ENCODE assay signal across 21 cellular contexts in the genomic region with DNA sequence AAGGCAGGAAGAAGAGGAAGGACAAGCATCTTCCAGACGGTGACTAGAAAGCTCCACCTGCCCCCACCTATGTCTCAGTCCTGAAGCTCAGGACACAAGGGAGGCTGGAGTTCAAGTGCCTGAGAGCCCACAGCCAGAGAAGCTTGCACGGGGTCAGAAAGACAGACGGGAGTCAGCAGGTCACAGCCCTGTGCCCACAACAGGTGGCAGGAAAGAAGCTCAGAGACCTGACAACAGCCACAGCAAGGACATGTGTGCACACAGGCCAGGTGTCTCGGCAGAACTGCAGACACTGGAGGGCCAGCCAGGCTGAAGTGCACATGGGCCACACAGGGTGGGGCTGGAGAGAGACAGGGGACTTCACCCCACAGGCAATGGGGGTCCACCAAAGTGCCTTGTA. TPM values are rescaled to one million over a fixed set of nuclear protein-coding genes. Genes with fewer than 3 reads are reported as not detected.
DNase-seq lines count a peak whose midpoint lies in the region; ATAC-seq, FAIRE-seq and TF ChIP-seq lines count a peak whose summit lies in the region.
"Had no signal": no experiment of that assay in that cellular context is flagged by ENCODE, and none has a peak within 500 bp of the region (broad histone marks: within the 10 kb centered on the region; RNA-seq: fewer than 3 reads in every experiment).

No MANE protein-coding gene starts in this region.

- H2AFZ ChIP-seq in SU-DHL-6 (ENCODE audit: low read depth, low read length, severe bottlenecking) = no peak overlapping the region

- peak overlapping the region in 2 of 7 donors; percentile 27 to 62 for H3K4me3 Mint-ChIP-seq in CD8-positive, alpha-beta memory T cell
- H3K4me3 Mint-ChIP-seq in naive B cell = peak overlapping the region in 3 of 8 donors; percentile 23 to 67 (median 36)
- H3K4me3 Mint-ChIP-seq: activated CD4-positive, alpha-beta memory T cell treated with anti-CD3 and anti-CD28 coated beads for 36 hours; activated T-helper 1 cell treated with anti-CD3 and anti-CD28 coated beads, Interleukin-12 subunit alpha, Interleukin-12 subunit beta, Interleukin-2, Interleukin-4 antibody, amounts not matched to agents 30 ng/mL and 10 ng/mL and 1 ng/mL, durations not matched to agents 14 hours and 24 hours and 36 hours; WTC11 had no signal

- peaks cover 0 to 34% (median 1%) of the 10 kb centered on the region in 3 donors for H3K36me3 Mint-ChIP-seq in CD8-positive, alpha-beta memory T cell
- H3K36me3 Mint-ChIP-seq in naive B cell = no peaks in the 10 kb centered on the region
- H3K36me3 Mint-ChIP-seq: activated CD4-positive, alpha-beta memory T cell treated with anti-CD3 and anti-CD28 coated beads for 36 hours; WTC11 had no signal

- peaks cover 69% of the 10 kb centered on the region for H3K79me2 ChIP-seq in SU-DHL-6 (ENCODE audit: insufficient read depth, low read length)

- TF ChIP-seq CTCF in SU-DHL-6 (IDR thresholded peaks at IDR 0.05; ENCODE audit: insufficient read depth, low read length, poor library complexity, severe bottlenecking) = no peak

- no peaks in the 10 kb centered on the region for H3K36me3 ChIP-seq in CD8-positive, alpha-beta memory T cell (ENCODE audit: insufficient read depth, low read length)
- no peaks in the 10 kb centered on the region for H3K36me3 ChIP-seq in SU-DHL-6 (ENCODE audit: low read length)
- H3K36me3 ChIP-seq: left lung, right lobe of liver, uterus had no signal

- H3K27ac Mint-ChIP-seq in CD8-positive, alpha-beta memory T cell = peak overlapping the region in 6 of 8 donors; percentile 18 to 53 (median 40)
- peak overlapping the region in 5 of 6 donors; percentile 30 to 94 (median 90) for H3K27ac Mint-ChIP-seq in naive B cell
- H3K27ac Mint-ChIP-seq: activated CD4-positive, alpha-beta memory T cell treated with anti-CD3 and anti-CD28 coated beads for 36 hours; activated T-helper 1 cell treated with anti-CD3 and anti-CD28 coated beads, Interleukin-12 subunit alpha, Interleukin-12 subunit beta, Interleukin-2, Interleukin-4 antibody, amounts not matched to agents 30 ng/mL and 10 ng/mL and 1 ng/mL, durations not matched to agents 14 hours and 24 hours and 36 hours; WTC11 had no signal

- H3K9me3 ChIP-seq in CD8-positive, alpha-beta memory T cell (ENCODE audit: low read length) = no peaks in the 10 kb centered on the region
- no peaks in the 10 kb centered on the region for H3K9me3 ChIP-seq in SU-DHL-6 (ENCODE audit: insufficient read depth, low read length)
- H3K9me3 ChIP-seq: gastroesophageal sphincter, left lung, right lobe of liver, uterus had no signal

- H3K4me3 ChIP-seq in CD8-positive, alpha-beta memory T cell (ENCODE audit: low read length) = no peak overlapping the region
- peak overlapping the region; percentile 45 for H3K4me3 ChIP-seq in SU-DHL-6 (ENCODE audit: insufficient read depth, low read length, poor library complexity, severe bottlenecking)
- H3K4me3 ChIP-seq: gastroesophageal sphincter, left lung, right lobe of liver, uterus had no signal

- H4K20me1 ChIP-seq in SU-DHL-6 (ENCODE audit: low read depth, low read length) = no peaks in the 10 kb centered on the region

- peaks cover 49% of the 10 kb centered on the region for H3F3A ChIP-seq in SU-DHL-6 (ENCODE audit: insufficient read depth)

- H3K4me1 Mint-ChIP-seq in CD8-positive, alpha-beta memory T cell = peaks cover 57 to 78% (median 62%) of the 10 kb centered on the region in 3 donors
- peaks cover 30 to 59% (median 49%) of the 10 kb centered on the region in 3 donors for H3K4me1 Mint-ChIP-seq in naive B cell
- H3K4me1 Mint-ChIP-seq: WTC11 had no signal

- POLR2A ChIA-PET in CD8-positive, alpha-beta memory T cell (lab: Charles Lee) = no interaction called here

- peaks cover 5% of the 10 kb centered on the region for H3K4me1 ChIP-seq in CD8-positive, alpha-beta memory T cell (ENCODE audit: insufficient read depth, low read length)
- H3K4me1 ChIP-seq: right lobe of liver, uterus had no signal

- peak overlapping the region; percentile 65 for H3K9ac ChIP-seq in SU-DHL-6 (ENCODE audit: low read length)

- peak overlapping the region; percentile 96 for H3K4me2 ChIP-seq in SU-DHL-6 (ENCODE audit: low read depth, low read length, poor library complexity, severe bottlenecking)

- H3K27ac ChIP-seq in CD8-positive, alpha-beta memory T cell (ENCODE audit: low read depth, low read length) = no peak overlapping the region
- H3K27ac ChIP-seq in SU-DHL-6 (ENCODE audit: low read depth, low read length) = peak overlapping the region; percentile 97
- H3K27ac ChIP-seq: gastroesophageal sphincter, left lung, right lobe of liver, uterus had no signal

- no peaks in the 10 kb centered on the region for H3K27me3 ChIP-seq in CD8-positive, alpha-beta memory T cell (ENCODE audit: insufficient read depth, low read length, poor library complexity, severe bottlenecking)
- H3K27me3 ChIP-seq in SU-DHL-6 (ENCODE audit: low read length) = no peaks in the 10 kb centered on the region
- H3K27me3 ChIP-seq: gastroesophageal sphincter, left lung, right lobe of liver, uterus had no signal

- no peak for DNase-seq in CD8-positive, alpha-beta memory T cell
- DNase-seq in GM19239 (ENCODE audit: insufficient read length, low spot score) (peak; percentile 51), naive B cell (no peak), SKM-1 (lab: John Stamatoyannopoulos, UW; ENCODE audit: unreplicated experiment) (no peak), UCSD-AML1 (lab: John Stamatoyannopoulos, UW; ENCODE audit: unreplicated experiment) (no peak)
- DNase-seq: activated CD4-positive, alpha-beta memory T cell treated with anti-CD3 and anti-CD28 coated beads for 36 hours; GDM1; left lung; NCI-H187 treated with DMSO at 0.1 percent for 48 hours; NCI-H510A; right lobe of liver; SHP77 treated with DMSO at 0.1 percent for 48 hours; uterus had no signal

- ATAC-seq in naive B cell (ENCODE audit: low read depth in 2 of 2) (peak; percentile 26 to 29), GM18870 (IDR thresholded peaks at IDR 0.05; ENCODE audit: unreplicated experiment) (no peak), HG03469 (IDR thresholded peaks at IDR 0.05; ENCODE audit: unreplicated experiment) (no peak)
- ATAC-seq: gastroesophageal sphincter, WTC11 had no signal

- H3K9me2 ChIP-seq in SU-DHL-6 (replicated peaks; ENCODE audit: insufficient read depth, low read length) = no peaks in the 10 kb centered on the region

- CTCF ChIA-PET in CD8-positive, alpha-beta memory T cell (lab: Charles Lee) = interaction anchor here (1.4 kb wide), 1 partner anchor 9 kb away, joined by 4 read pairs; no protein-coding TSS in a partner anchor

- H3K27me3 Mint-ChIP-seq in CD8-positive, alpha-beta memory T cell = no peaks in the 10 kb centered on the region
- H3K27me3 Mint-ChIP-seq in naive B cell = no peaks in the 10 kb centered on the region
- H3K27me3 Mint-ChIP-seq: activated CD4-positive, alpha-beta memory T cell treated with anti-CD3 and anti-CD28 coated beads for 36 hours had no signal

- FAIRE-seq in GM19239 (lab: Jason Lieb, UNC) = no peak
- FAIRE-seq: D721Med, H1 had no signal

- H3K9me3 Mint-ChIP-seq in CD8-positive, alpha-beta memory T cell = no peaks in the 10 kb centered on the region
- no peaks in the 10 kb centered on the region for H3K9me3 Mint-ChIP-seq in naive B cell
- H3K9me3 Mint-ChIP-seq: activated CD4-positive, alpha-beta memory T cell treated with anti-CD3 and anti-CD28 coated beads for 36 hours; activated T-helper 1 cell treated with anti-CD3 and anti-CD28 coated beads, Interleukin-12 subunit alpha, Interleukin-12 subunit beta, Interleukin-2, Interleukin-4 antibody, amounts not matched to agents 30 ng/mL and 10 ng/mL and 1 ng/mL, durations not matched to agents 14 hours and 24 hours and 36 hours; WTC11 had no signal

RNA-seq across cellular contexts. Expression of a gene that starts 37.2 kb away (rescaled TPM):
- 10 to 100 TPM; 26.6 to 28.7 TPM for total RNA-seq in CD8-positive, alpha-beta memory T cell
- polyA plus RNA-seq in CD8-positive, alpha-beta memory T cell = 67.4 TPM
- 10 to 100 TPM; 29.7 to 50.8 (median 33.2) TPM for polyA plus RNA-seq in naive B cell (ENCODE audit: low read depth in 6 of 6)

RNA-seq across cellular contexts. Expression of a gene that starts 48.3 kb away (rescaled TPM):
- total RNA-seq in CD8-positive, alpha-beta memory T cell = 1 to 10 TPM; 2.3 to 4.0 TPM
- polyA plus RNA-seq in CD8-positive, alpha-beta memory T cell = 0.75 TPM
- under 1 TPM in 3 of 6 donors, not detected in 3; 0.05 to 0.09 (median 0.07) TPM for polyA plus RNA-seq in naive B cell (ENCODE audit: low read depth in 6 of 6)

Comparison
In these comparisons a context has a peak if more than half of its experiments do, and no peak if none do; other contexts are left out.
1. ATAC-seq: peak in naive B cell (2 of 2); none in GM18870 (single experiment) and HG03469 (single experiment).